Comparison of ENCODE assay signal across 1 cellular context in the genomic region with DNA sequence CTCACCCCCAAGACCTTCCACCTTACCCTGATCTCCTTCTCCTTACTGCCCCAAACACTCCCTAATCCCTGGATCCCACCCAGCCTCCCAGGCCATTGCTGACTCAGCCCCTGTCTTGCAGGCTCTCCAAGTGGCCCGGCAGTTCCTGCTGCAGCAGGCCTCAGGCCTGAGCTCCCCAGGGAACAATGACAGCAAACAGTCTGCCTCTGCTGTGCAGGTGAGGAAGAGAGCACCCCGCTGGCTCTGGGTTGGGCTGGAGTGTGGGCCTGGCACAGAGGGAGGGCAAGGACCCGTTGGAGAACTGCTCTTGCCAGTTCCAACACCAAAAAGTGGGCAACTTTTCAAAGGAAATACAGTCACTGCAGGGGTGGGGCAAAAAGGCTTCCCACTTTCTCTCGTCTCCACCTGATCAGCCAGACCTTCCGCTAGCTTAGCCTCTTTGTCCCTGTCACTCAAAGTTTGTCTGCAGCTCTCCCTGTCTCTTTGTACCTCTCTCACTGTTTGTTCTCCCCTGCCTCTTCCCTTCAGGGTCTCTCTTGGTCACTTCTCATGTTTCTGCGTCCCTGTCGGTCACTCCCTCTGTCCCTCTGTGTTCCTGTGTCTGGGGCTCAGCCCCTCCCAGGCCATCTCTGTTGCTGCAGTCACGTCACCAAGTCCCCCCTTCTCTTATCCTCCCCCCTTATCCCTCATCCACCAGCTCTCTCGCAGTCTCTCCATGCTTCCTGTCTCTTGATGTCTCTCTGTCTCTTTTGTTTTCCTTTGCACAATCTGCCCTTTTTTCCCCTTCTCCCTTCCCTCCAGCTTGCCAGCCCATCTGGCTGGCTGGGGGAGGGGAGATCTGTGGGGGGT.
TF ChIP-seq lines count a peak whose summit lies in the region.

No MANE protein-coding gene starts in this region.

TF ChIP-seq in HEK293, 187 proteins besides CTCF, POLR2A, EP300 and RAD21 (continued from another document and continues in another):
- TF ChIP-seq, protein P1, sequence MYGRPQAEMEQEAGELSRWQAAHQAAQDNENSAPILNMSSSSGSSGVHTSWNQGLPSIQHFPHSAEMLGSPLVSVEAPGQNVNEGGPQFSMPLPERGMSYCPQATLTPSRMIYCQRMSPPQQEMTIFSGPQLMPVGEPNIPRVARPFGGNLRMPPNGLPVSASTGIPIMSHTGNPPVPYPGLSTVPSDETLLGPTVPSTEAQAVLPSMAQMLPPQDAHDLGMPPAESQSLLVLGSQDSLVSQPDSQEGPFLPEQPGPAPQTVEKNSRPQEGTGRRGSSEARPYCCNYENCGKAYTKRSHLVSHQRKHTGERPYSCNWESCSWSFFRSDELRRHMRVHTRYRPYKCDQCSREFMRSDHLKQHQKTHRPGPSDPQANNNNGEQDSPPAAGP (tag by site-specific recombination; IDR thresholded peaks at IDR 0.05): peak; percentile 81
- 0 out of 2 replicates have a peak, but pooled peaks have one; percentile 5 for TF ChIP-seq EGR2 (tag by site-specific recombination; IDR thresholded peaks at IDR 0.05; ENCODE audit: low read depth)
- TF ChIP-seq ZNF391 (tag by site-specific recombination; IDR thresholded peaks at IDR 0.05; ENCODE audit: borderline replicate concordance, low read depth): no peak
- no peak for TF ChIP-seq YY1 (tag by site-specific recombination; IDR thresholded peaks at IDR 0.05)
- no peak for TF ChIP-seq GFI1B (tag by site-specific recombination; IDR thresholded peaks at IDR 0.05)
- no peak for TF ChIP-seq ZNF785 (tag by site-specific recombination; IDR thresholded peaks at IDR 0.05)
- no peak for TF ChIP-seq ZNF529 (tag by site-specific recombination; IDR thresholded peaks at IDR 0.05; ENCODE audit: insufficient replicate concordance)
- 0 out of 2 replicates have a peak, but pooled peaks have one; percentile 6 for TF ChIP-seq ZNF843 (tag by site-specific recombination; IDR thresholded peaks at IDR 0.05)
- TF ChIP-seq ZNF791 (tag by site-specific recombination; IDR thresholded peaks at IDR 0.05): no peak
- TF ChIP-seq, protein P2, sequence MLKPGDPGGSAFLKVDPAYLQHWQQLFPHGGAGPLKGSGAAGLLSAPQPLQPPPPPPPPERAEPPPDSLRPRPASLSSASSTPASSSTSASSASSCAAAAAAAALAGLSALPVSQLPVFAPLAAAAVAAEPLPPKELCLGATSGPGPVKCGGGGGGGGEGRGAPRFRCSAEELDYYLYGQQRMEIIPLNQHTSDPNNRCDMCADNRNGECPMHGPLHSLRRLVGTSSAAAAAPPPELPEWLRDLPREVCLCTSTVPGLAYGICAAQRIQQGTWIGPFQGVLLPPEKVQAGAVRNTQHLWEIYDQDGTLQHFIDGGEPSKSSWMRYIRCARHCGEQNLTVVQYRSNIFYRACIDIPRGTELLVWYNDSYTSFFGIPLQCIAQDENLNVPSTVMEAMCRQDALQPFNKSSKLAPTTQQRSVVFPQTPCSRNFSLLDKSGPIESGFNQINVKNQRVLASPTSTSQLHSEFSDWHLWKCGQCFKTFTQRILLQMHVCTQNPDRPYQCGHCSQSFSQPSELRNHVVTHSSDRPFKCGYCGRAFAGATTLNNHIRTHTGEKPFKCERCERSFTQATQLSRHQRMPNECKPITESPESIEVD (tag by site-specific recombination; IDR thresholded peaks at IDR 0.05): no peak
- TF ChIP-seq, protein P3, sequence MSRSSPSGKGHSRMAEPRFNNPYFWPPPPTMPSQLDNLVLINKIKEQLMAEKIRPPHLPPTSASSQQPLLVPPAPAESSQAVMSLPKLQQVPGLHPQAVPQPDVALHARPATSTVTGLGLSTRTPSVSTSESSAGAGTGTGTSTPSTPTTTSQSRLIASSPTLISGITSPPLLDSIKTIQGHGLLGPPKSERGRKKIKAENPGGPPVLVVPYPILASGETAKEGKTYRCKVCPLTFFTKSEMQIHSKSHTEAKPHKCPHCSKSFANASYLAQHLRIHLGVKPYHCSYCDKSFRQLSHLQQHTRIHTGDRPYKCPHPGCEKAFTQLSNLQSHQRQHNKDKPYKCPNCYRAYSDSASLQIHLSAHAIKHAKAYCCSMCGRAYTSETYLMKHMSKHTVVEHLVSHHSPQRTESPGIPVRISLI (tag by site-specific recombination; IDR thresholded peaks at IDR 0.05): no peak
- TF ChIP-seq, protein P4, sequence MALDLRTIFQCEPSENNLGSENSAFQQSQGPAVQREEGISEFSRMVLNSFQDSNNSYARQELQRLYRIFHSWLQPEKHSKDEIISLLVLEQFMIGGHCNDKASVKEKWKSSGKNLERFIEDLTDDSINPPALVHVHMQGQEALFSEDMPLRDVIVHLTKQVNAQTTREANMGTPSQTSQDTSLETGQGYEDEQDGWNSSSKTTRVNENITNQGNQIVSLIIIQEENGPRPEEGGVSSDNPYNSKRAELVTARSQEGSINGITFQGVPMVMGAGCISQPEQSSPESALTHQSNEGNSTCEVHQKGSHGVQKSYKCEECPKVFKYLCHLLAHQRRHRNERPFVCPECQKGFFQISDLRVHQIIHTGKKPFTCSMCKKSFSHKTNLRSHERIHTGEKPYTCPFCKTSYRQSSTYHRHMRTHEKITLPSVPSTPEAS (tag by site-specific recombination; IDR thresholded peaks at IDR 0.05): no peak
- TF ChIP-seq ZNF335 (tag by site-specific recombination; conservative IDR thresholded peaks at IDR 0.05): no peak
- TF ChIP-seq KLF1 (tag by site-specific recombination; IDR thresholded peaks at IDR 0.05): no peak; the same call in 1 of the 2 replicates
- no peak for TF ChIP-seq ZNF16 (tag by site-specific recombination; IDR thresholded peaks at IDR 0.05; ENCODE audit: low read depth)
- peak; percentile 72 for TF ChIP-seq ZNF10 (tag by site-specific recombination; IDR thresholded peaks at IDR 0.05)
- no peak for TF ChIP-seq ZNF585B (tag by site-specific recombination; IDR thresholded peaks at IDR 0.05)
- TF ChIP-seq, protein P5, sequence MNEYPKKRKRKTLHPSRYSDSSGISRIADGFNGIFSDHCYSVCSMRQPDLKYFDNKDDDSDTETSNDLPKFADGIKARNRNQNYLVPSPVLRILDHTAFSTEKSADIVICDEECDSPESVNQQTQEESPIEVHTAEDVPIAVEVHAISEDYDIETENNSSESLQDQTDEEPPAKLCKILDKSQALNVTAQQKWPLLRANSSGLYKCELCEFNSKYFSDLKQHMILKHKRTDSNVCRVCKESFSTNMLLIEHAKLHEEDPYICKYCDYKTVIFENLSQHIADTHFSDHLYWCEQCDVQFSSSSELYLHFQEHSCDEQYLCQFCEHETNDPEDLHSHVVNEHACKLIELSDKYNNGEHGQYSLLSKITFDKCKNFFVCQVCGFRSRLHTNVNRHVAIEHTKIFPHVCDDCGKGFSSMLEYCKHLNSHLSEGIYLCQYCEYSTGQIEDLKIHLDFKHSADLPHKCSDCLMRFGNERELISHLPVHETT (tag by site-specific recombination; IDR thresholded peaks at IDR 0.05): no peak
- no peak for TF ChIP-seq ZNF311 (tag by site-specific recombination; IDR thresholded peaks at IDR 0.05; ENCODE audit: borderline replicate concordance)
- TF ChIP-seq MYNN (tag by site-specific recombination; IDR thresholded peaks at IDR 0.05; ENCODE audit: borderline replicate concordance): no peak
- TF ChIP-seq, protein P6, sequence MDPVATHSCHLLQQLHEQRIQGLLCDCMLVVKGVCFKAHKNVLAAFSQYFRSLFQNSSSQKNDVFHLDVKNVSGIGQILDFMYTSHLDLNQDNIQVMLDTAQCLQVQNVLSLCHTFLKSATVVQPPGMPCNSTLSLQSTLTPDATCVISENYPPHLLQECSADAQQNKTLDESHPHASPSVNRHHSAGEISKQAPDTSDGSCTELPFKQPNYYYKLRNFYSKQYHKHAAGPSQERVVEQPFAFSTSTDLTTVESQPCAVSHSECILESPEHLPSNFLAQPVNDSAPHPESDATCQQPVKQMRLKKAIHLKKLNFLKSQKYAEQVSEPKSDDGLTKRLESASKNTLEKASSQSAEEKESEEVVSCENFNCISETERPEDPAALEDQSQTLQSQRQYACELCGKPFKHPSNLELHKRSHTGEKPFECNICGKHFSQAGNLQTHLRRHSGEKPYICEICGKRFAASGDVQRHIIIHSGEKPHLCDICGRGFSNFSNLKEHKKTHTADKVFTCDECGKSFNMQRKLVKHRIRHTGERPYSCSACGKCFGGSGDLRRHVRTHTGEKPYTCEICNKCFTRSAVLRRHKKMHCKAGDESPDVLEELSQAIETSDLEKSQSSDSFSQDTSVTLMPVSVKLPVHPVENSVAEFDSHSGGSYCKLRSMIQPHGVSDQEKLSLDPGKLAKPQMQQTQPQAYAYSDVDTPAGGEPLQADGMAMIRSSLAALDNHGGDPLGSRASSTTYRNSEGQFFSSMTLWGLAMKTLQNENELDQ (tag by site-specific recombination; IDR thresholded peaks at IDR 0.05; ENCODE audit: low read depth): no peak
- peak; percentile 84 for TF ChIP-seq ZBTB8A (tag by site-specific recombination; IDR thresholded peaks at IDR 0.05)
- TF ChIP-seq, protein P7, sequence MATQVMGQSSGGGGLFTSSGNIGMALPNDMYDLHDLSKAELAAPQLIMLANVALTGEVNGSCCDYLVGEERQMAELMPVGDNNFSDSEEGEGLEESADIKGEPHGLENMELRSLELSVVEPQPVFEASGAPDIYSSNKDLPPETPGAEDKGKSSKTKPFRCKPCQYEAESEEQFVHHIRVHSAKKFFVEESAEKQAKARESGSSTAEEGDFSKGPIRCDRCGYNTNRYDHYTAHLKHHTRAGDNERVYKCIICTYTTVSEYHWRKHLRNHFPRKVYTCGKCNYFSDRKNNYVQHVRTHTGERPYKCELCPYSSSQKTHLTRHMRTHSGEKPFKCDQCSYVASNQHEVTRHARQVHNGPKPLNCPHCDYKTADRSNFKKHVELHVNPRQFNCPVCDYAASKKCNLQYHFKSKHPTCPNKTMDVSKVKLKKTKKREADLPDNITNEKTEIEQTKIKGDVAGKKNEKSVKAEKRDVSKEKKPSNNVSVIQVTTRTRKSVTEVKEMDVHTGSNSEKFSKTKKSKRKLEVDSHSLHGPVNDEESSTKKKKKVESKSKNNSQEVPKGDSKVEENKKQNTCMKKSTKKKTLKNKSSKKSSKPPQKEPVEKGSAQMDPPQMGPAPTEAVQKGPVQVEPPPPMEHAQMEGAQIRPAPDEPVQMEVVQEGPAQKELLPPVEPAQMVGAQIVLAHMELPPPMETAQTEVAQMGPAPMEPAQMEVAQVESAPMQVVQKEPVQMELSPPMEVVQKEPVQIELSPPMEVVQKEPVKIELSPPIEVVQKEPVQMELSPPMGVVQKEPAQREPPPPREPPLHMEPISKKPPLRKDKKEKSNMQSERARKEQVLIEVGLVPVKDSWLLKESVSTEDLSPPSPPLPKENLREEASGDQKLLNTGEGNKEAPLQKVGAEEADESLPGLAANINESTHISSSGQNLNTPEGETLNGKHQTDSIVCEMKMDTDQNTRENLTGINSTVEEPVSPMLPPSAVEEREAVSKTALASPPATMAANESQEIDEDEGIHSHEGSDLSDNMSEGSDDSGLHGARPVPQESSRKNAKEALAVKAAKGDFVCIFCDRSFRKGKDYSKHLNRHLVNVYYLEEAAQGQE (tag by site-specific recombination; IDR thresholded peaks at IDR 0.05): no peak
- TF ChIP-seq, protein P8, sequence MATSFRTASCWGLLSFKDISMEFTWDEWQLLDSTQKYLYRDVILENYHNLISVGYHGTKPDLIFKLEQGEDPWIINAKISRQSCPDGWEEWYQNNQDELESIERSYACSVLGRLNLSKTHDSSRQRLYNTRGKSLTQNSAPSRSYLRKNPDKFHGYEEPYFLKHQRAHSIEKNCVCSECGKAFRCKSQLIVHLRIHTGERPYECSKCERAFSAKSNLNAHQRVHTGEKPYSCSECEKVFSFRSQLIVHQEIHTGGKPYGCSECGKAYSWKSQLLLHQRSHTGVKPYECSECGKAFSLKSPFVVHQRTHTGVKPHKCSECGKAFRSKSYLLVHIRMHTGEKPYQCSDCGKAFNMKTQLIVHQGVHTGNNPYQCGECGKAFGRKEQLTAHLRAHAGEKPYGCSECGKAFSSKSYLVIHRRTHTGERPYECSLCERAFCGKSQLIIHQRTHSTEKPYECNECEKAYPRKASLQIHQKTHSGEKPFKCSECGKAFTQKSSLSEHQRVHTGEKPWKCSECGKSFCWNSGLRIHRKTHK (tag by site-specific recombination; IDR thresholded peaks at IDR 0.05): no peak
- TF ChIP-seq, protein P9, sequence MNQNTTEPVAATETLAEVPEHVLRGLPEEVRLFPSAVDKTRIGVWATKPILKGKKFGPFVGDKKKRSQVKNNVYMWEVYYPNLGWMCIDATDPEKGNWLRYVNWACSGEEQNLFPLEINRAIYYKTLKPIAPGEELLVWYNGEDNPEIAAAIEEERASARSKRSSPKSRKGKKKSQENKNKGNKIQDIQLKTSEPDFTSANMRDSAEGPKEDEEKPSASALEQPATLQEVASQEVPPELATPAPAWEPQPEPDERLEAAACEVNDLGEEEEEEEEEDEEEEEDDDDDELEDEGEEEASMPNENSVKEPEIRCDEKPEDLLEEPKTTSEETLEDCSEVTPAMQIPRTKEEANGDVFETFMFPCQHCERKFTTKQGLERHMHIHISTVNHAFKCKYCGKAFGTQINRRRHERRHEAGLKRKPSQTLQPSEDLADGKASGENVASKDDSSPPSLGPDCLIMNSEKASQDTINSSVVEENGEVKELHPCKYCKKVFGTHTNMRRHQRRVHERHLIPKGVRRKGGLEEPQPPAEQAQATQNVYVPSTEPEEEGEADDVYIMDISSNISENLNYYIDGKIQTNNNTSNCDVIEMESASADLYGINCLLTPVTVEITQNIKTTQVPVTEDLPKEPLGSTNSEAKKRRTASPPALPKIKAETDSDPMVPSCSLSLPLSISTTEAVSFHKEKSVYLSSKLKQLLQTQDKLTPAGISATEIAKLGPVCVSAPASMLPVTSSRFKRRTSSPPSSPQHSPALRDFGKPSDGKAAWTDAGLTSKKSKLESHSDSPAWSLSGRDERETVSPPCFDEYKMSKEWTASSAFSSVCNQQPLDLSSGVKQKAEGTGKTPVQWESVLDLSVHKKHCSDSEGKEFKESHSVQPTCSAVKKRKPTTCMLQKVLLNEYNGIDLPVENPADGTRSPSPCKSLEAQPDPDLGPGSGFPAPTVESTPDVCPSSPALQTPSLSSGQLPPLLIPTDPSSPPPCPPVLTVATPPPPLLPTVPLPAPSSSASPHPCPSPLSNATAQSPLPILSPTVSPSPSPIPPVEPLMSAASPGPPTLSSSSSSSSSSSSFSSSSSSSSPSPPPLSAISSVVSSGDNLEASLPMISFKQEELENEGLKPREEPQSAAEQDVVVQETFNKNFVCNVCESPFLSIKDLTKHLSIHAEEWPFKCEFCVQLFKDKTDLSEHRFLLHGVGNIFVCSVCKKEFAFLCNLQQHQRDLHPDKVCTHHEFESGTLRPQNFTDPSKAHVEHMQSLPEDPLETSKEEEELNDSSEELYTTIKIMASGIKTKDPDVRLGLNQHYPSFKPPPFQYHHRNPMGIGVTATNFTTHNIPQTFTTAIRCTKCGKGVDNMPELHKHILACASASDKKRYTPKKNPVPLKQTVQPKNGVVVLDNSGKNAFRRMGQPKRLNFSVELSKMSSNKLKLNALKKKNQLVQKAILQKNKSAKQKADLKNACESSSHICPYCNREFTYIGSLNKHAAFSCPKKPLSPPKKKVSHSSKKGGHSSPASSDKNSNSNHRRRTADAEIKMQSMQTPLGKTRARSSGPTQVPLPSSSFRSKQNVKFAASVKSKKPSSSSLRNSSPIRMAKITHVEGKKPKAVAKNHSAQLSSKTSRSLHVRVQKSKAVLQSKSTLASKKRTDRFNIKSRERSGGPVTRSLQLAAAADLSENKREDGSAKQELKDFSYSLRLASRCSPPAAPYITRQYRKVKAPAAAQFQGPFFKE (tag by site-specific recombination; IDR thresholded peaks at IDR 0.05; ENCODE audit: borderline replicate concordance): no peak
- TF ChIP-seq, protein P10, sequence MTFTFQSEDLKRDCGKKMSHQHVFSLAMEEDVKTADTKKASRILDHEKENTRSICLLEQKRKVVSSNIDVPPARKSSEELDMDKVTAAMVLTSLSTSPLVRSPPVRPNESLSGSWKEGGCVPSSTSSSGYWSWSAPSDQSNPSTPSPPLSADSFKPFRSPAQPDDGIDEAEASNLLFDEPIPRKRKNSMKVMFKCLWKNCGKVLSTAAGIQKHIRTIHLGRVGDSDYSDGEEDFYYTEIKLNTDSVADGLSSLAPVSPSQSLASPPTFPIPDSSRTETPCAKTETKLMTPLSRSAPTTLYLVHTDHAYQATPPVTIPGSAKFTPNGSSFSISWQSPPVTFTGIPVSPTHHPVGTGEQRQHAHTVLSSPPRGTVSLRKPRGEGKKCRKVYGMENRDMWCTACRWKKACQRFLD (tag by site-specific recombination; IDR thresholded peaks at IDR 0.05): no peak
